ENCODE assay signal across 23 cellular contexts in the genomic region with DNA sequence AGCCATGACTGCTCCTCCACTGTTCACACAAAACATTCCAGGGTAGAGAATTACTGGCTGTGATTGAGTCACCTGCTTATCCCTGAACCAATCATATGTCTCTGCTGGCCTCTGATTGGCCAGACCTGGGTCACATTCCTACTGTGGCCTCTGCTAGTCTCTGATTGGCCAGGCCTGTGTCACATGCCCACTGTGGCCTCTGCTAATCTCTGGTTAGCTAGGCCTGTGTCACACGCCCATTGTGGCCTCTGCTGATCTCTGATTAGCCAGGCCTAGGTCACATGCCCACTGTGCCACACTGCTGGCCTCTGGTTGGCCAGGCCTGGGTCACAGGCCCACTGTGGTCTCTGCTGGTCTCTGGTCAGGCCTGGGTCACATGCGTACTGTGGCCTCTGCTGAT.
"Had no signal": no experiment of that assay in that cellular context is flagged by ENCODE, and none has a peak within 500 bp of the region (broad histone marks: within the 10 kb centered on the region; RNA-seq: fewer than 3 reads in every experiment).

No MANE protein-coding gene starts in this region.

- H3K4me1 ChIP-seq: colonic mucosa, esophagus squamous epithelium, heart right ventricle, left lung, parathyroid adenoma, right lobe of liver, vagina had no signal

- H3K36me3 ChIP-seq: colonic mucosa, esophagus squamous epithelium, heart right ventricle, left lung, right lobe of liver, transverse colon, vagina had no signal

- H3K27ac Mint-ChIP-seq: dendritic cell treated with granulocyte-macrophage colony-stimulating factor and Interleukin-4, amounts not matched to agents 40 ng/mL and 50 ng/mL, for 4 days; naive thymus-derived CD8-positive, alpha-beta T cell; progenitor cell of endocrine pancreas; stimulated activated naive B cell treated with anti-CD40 and anti-IgM and Interleukin-4, amounts not matched to agents 10 μg/mL and 1 μg/mL and 100 μg/mL, for 72 hours; stimulated activated naive CD8-positive, alpha-beta T cell treated with anti-CD3 and anti-CD28 coated beads, Interleukin-15, Interleukin-2, amounts not matched to agents 100 ng/mL and 50 ng/mL, for 24 hours had no signal

- H3K4me1 Mint-ChIP-seq: neural crest cell; stimulated activated naive B cell treated with anti-CD40 and anti-IgM and Interleukin-4, amounts not matched to agents 10 μg/mL and 1 μg/mL and 100 μg/mL, for 72 hours had no signal

- H3K9me3 Mint-ChIP-seq: stimulated activated naive CD8-positive, alpha-beta T cell treated with anti-CD3 and anti-CD28 coated beads, Interleukin-15, Interleukin-2, amounts not matched to agents 100 ng/mL and 50 ng/mL, for 24 hours had no signal

- H3K36me3 Mint-ChIP-seq: naive thymus-derived CD8-positive, alpha-beta T cell; stimulated activated naive B cell treated with anti-CD40 and anti-IgM and Interleukin-4, amounts not matched to agents 10 μg/mL and 1 μg/mL and 100 μg/mL, for 72 hours had no signal

- H3K4me3 Mint-ChIP-seq: dendritic cell treated with granulocyte-macrophage colony-stimulating factor and Interleukin-4, amounts not matched to agents 40 ng/mL and 50 ng/mL, for 4 days; naive thymus-derived CD8-positive, alpha-beta T cell; neural crest cell; stimulated activated naive B cell treated with anti-CD40 and anti-IgM and Interleukin-4, amounts not matched to agents 10 μg/mL and 1 μg/mL and 100 μg/mL, for 72 hours; stimulated activated naive CD8-positive, alpha-beta T cell treated with anti-CD3 and anti-CD28 coated beads, Interleukin-15, Interleukin-2, amounts not matched to agents 100 ng/mL and 50 ng/mL, for 24 hours had no signal

- H3K79me2 ChIP-seq: parathyroid adenoma had no signal

- H3K27me3 Mint-ChIP-seq: dendritic cell treated with granulocyte-macrophage colony-stimulating factor and Interleukin-4, amounts not matched to agents 40 ng/mL and 50 ng/mL, for 4 days; naive thymus-derived CD8-positive, alpha-beta T cell; stimulated activated naive B cell treated with anti-CD40 and anti-IgM and Interleukin-4, amounts not matched to agents 10 μg/mL and 1 μg/mL and 100 μg/mL, for 72 hours; stimulated activated naive CD8-positive, alpha-beta T cell treated with anti-CD3 and anti-CD28 coated beads, Interleukin-15, Interleukin-2, amounts not matched to agents 100 ng/mL and 50 ng/mL, for 24 hours had no signal

- H3K27me3 ChIP-seq: colonic mucosa, esophagus squamous epithelium, left lung, right lobe of liver, transverse colon, vagina had no signal

- H2AFZ ChIP-seq: parathyroid adenoma had no signal

- H3K9ac ChIP-seq: parathyroid adenoma had no signal

- H3K27ac ChIP-seq: colonic mucosa, esophagus squamous epithelium, heart right ventricle, left lung, parathyroid adenoma, right lobe of liver, vagina had no signal

- H3K4me3 ChIP-seq: colonic mucosa, esophagus squamous epithelium, heart right ventricle, left lung, right lobe of liver, transverse colon, vagina had no signal

- ATAC-seq: heart right ventricle; left cardiac atrium; left lung; naive thymus-derived CD8-positive, alpha-beta T cell; stimulated activated naive B cell treated with anti-CD40 and anti-IgM and Interleukin-4, amounts not matched to agents 10 μg/mL and 1 μg/mL and 100 μg/mL, for 72 hours had no signal

- DNase-seq: colonic mucosa; effector CD8-positive, alpha-beta T cell; esophagus squamous epithelium; foreskin melanocyte; glutamatergic neuron; heart right ventricle; hippocampal formation; left cardiac atrium; left lung; mammary epithelial cell; naive thymus-derived CD8-positive, alpha-beta T cell; right lobe of liver; small intestine; stimulated activated CD4-positive, alpha-beta T cell treated with anti-CD3 and anti-CD28 coated beads, Interleukin-15, amount 100 ng/mL, for 24 hours; stimulated activated CD4-positive, alpha-beta T cell treated with anti-CD3 and anti-CD28 coated beads, Interleukin-2, amount 100 ng/mL, for 48 hours; stimulated activated naive B cell treated with anti-CD40 and anti-IgM and Interleukin-4, amounts not matched to agents 10 μg/mL and 1 μg/mL and 100 μg/mL, for 72 hours; transverse colon had no signal

- H3K9me3 ChIP-seq: colonic mucosa, right lobe of liver, transverse colon, vagina had no signal
